8 cellular contexts compared by ENCODE assay signal in genomic region chrX:13669246-13669689, GRCh38. TPM values are rescaled to one million over a fixed set of nuclear protein-coding genes. Genes with fewer than 3 reads are reported as not detected.
DNase-seq lines count a peak whose midpoint lies in the region; ATAC-seq, FAIRE-seq and TF ChIP-seq lines count a peak whose summit lies in the region.

No MANE protein-coding gene starts in this region.

- H2BK5ac ChIP-seq in neuronal stem cell (ENCODE audit: low read length): no peak overlapping the region

- no peak overlapping the region for H3K14ac ChIP-seq in neuronal stem cell (ENCODE audit: low read length)

- H3K36me3 Mint-ChIP-seq in astrocyte (ENCODE audit: low read depth, unreplicated experiment): no peaks in the 10 kb centered on the region

- H3K9me3 Mint-ChIP-seq in astrocyte (ENCODE audit: unreplicated experiment): no peaks in the 10 kb centered on the region

- H3K27ac ChIP-seq in astrocyte (ENCODE audit: low read depth, low read length): peak overlapping the region; percentile 51
- peak overlapping the region in 4 of 5 donors; percentile 43 to 57 (median 52) for H3K27ac ChIP-seq in stomach
- H3K27ac ChIP-seq in neuronal stem cell (replicated peaks; ENCODE audit: low read length): no peak overlapping the region

- no peak overlapping the region for H3K18ac ChIP-seq in neuronal stem cell (ENCODE audit: low read length)

- TF ChIP-seq EP300 in stomach (IDR thresholded peaks at IDR 0.05): no peak

- H3K4me2 ChIP-seq in astrocyte (ENCODE audit: low read length): peak overlapping the region; percentile 55
- H3K4me2 ChIP-seq in neuronal stem cell (ENCODE audit: insufficient read depth, low read length, poor library complexity, severe bottlenecking): no peak overlapping the region

- intact Hi-C loops in left colon (cut with DNase I, micrococcal nuclease): no loop called here
- intact Hi-C loops in stomach (cut with DNase I; ENCODE audit: low total_unique reads): no loop called here

- TF ChIP-seq CTCF in astrocyte (IDR thresholded peaks at IDR 0.05; ENCODE audit: insufficient read depth, low read depth, low read length): no peak
- no peak for TF ChIP-seq CTCF in stomach (IDR thresholded peaks at IDR 0.05)

- H3K27me3 ChIP-seq in astrocyte (ENCODE audit: insufficient read depth, low read length): peaks cover 2% of the 10 kb centered on the region
- no peaks in the 10 kb centered on the region for H3K27me3 ChIP-seq in stomach
- H3K27me3 ChIP-seq in neuronal stem cell (ENCODE audit: control insufficient read depth in 3 of 3, insufficient read depth in 3 of 3, low read depth in 1 of 3, low read length in 3 of 3): peaks cover 0 to 5% (median 0%) of the 10 kb centered on the region in 3 experiments

- H3K9ac ChIP-seq in astrocyte (ENCODE audit: low read length) (no peak overlapping the region), neuronal stem cell (ENCODE audit: low read depth, low read length, poor library complexity) (no peak overlapping the region)

- H2AK5ac ChIP-seq in neuronal stem cell (ENCODE audit: low read depth, low read length): no peak overlapping the region

- H3K23ac ChIP-seq in neuronal stem cell (ENCODE audit: low read depth, low read length, poor library complexity): no peak overlapping the region

- H2BK15ac ChIP-seq in neuronal stem cell (ENCODE audit: low read length): no peak overlapping the region

- H3K4me3 Mint-ChIP-seq in astrocyte (ENCODE audit: unreplicated experiment): no peak overlapping the region

- peaks cover 9% of the 10 kb centered on the region for H3K4me1 Mint-ChIP-seq in astrocyte (ENCODE audit: low read depth, unreplicated experiment)

- H3K79me1 ChIP-seq in neuronal stem cell (ENCODE audit: low read depth, low read length): no peaks in the 10 kb centered on the region

- ATAC-seq in GM19023 (IDR thresholded peaks at IDR 0.05; ENCODE audit: unreplicated experiment) (peak; percentile 87), HG03159 (IDR thresholded peaks at IDR 0.05; ENCODE audit: unreplicated experiment) (peak; percentile 83), left colon (peak; percentile 97)

- DNase-seq in AG20443 (ENCODE audit: low spot score) (peak; percentile 73), RKO (ENCODE audit: low spot score) (peak; percentile 61), astrocyte (ENCODE audit: low read depth) (peak; percentile 96), left colon (peak; percentile 80 to 84), stomach (peak; percentile 84), neuronal stem cell (ENCODE audit: low spot score) (no peak)

- no peak overlapping the region for H2BK12ac ChIP-seq in neuronal stem cell (ENCODE audit: low read length)

- H2AFZ ChIP-seq in astrocyte (ENCODE audit: low read depth, low read length): no peak overlapping the region
- no peak overlapping the region for H2AFZ ChIP-seq in neuronal stem cell (ENCODE audit: low read length)

- no peak overlapping the region for H2BK120ac ChIP-seq in neuronal stem cell (ENCODE audit: low read depth, low read length)

- no peaks in the 10 kb centered on the region for H3K9me3 ChIP-seq in astrocyte (ENCODE audit: insufficient read depth, low read depth, low read length)
- H3K9me3 ChIP-seq in stomach: no peaks in the 10 kb centered on the region
- no peaks in the 10 kb centered on the region for H3K9me3 ChIP-seq in neuronal stem cell (replicated peaks in 1 of 2; ENCODE audit: control insufficient read depth in 2 of 2, insufficient read depth in 1 of 2, low read depth in 1 of 2, low read length in 2 of 2)

- no peaks in the 10 kb centered on the region for H3K36me3 ChIP-seq in astrocyte (ENCODE audit: insufficient read depth, low read length)
- no peaks in the 10 kb centered on the region for H3K36me3 ChIP-seq in stomach
- no peaks in the 10 kb centered on the region for H3K36me3 ChIP-seq in neuronal stem cell (replicated peaks in 1 of 2; ENCODE audit: control insufficient read depth in 2 of 2, insufficient read depth in 2 of 2, low read length in 2 of 2)

- H4K91ac ChIP-seq in neuronal stem cell (ENCODE audit: low read depth, low read length, poor library complexity): no peak overlapping the region

- no peak overlapping the region for H3K4me3 ChIP-seq in astrocyte (ENCODE audit: insufficient read depth, low read depth, low read length)
- peak overlapping the region in 1 of 4 donors; percentile 3 for H3K4me3 ChIP-seq in stomach
- H3K4me3 ChIP-seq in neuronal stem cell (ENCODE audit: low read length in 2 of 2): no peak overlapping the region

- no peaks in the 10 kb centered on the region for H4K20me1 ChIP-seq in astrocyte (ENCODE audit: insufficient read depth, low read length)

- WGBS in stomach, 5 donors: 4 to 25% (median 12%) methylated on average over 8 of the region's 8 CpGs
- WGBS in neuronal stem cell (ENCODE audit: extremely low coverage in 2 of 2, insufficient read length in 2 of 2, insufficient replicate concordance in 1 of 2), 2 donors: no CpG with 5 or more reads among the region's 8 CpGs

- H3K4me1 ChIP-seq in astrocyte (ENCODE audit: insufficient read depth, low read length): peaks cover 3% of the 10 kb centered on the region
- peaks cover 0 to 19% (median 7%) of the 10 kb centered on the region in 4 donors for H3K4me1 ChIP-seq in stomach
- H3K4me1 ChIP-seq in neuronal stem cell (ENCODE audit: control insufficient read depth in 2 of 2, insufficient read depth in 1 of 2, low read depth in 1 of 2, low read length in 2 of 2): no peaks in the 10 kb centered on the region

- FAIRE-seq in astrocyte (lab: Jason Lieb, UNC): peak; percentile 97

- H3K27ac Mint-ChIP-seq in astrocyte (ENCODE audit: unreplicated experiment): peak overlapping the region; percentile 86

- no peak overlapping the region for H4K8ac ChIP-seq in neuronal stem cell (ENCODE audit: low read depth, low read length)

- no peaks in the 10 kb centered on the region for H3K79me2 ChIP-seq in astrocyte (ENCODE audit: insufficient read depth, low read length)

- no peaks in the 10 kb centered on the region for H3K27me3 Mint-ChIP-seq in astrocyte (ENCODE audit: low read depth, unreplicated experiment)

- H3K4ac ChIP-seq in neuronal stem cell (ENCODE audit: low read length): no peak overlapping the region

- TF ChIP-seq POLR2A in stomach (IDR thresholded peaks at IDR 0.05): no peak

RNA-seq across cellular contexts. Expression of gene TCEANC, which starts 16.3 kb away (rescaled TPM):
- 1.0 and 2.3 TPM in 2 replicates for total RNA-seq in astrocyte
- total RNA-seq in left colon: 1 to 10 TPM; 2.2 to 4.3 TPM
- 10 to 100 TPM in 2 of 5 donors, 1 to 10 TPM in 3; 3.2 to 25.7 (median 5.9) TPM for total RNA-seq in stomach
- 1 to 10 TPM; 1.2 to 3.8 (median 1.2) TPM for polyA plus RNA-seq in stomach
- 1.9 TPM for polyA plus RNA-seq in neuronal stem cell (2013, experiment 1 of 2)
- polyA plus RNA-seq in neuronal stem cell (2013, experiment 2 of 2): 1.9 TPM

RNA-seq across cellular contexts. Expression of gene RAB9A, which starts 19.7 kb away (rescaled TPM):
- total RNA-seq in astrocyte (31.2 and 34.2 TPM in 2 replicates), left colon (10 to 100 TPM; 28.0 to 70.6 TPM), stomach (10 to 100 TPM in 3 of 5 donors, 1 to 10 TPM in 2; 2.6 to 55.1 (median 10.4) TPM)
- 10 to 100 TPM; 12.4 to 33.6 (median 26.6) TPM for polyA plus RNA-seq in stomach
- polyA plus RNA-seq in neuronal stem cell (2013, experiment 1 of 2): 14.9 TPM
- polyA plus RNA-seq in neuronal stem cell (2013, experiment 2 of 2): 15.2 TPM
